Comparison of ENCODE assay signal across 9 cellular contexts in genomic region chr2:21307037-21307436, GRCh38.
"Had no signal": no experiment of that assay in that cellular context is flagged by ENCODE, and none has a peak within 500 bp of the region (broad histone marks: within the 10 kb centered on the region; RNA-seq: fewer than 3 reads in every experiment).

No MANE protein-coding gene starts in this region.

- ATAC-seq: GM23338, HCT116 had no signal

- H3K27ac Mint-ChIP-seq: GM23338, H9, HFFc6 had no signal

- H3K9me3 Mint-ChIP-seq: GM23338, H9 had no signal

- H3K4me3 Mint-ChIP-seq: GM23338, H9, HFFc6 had no signal

- H3K27ac ChIP-seq: GM23248 had no signal

- H3K4me1 Mint-ChIP-seq: GM23338, H9 had no signal

- H3K36me3 ChIP-seq: HAP-1 had no signal

- H3K4me1 ChIP-seq: HAP-1 had no signal

- H3K4me3 ChIP-seq: GM23248, GM23338, HAP-1 had no signal

- H3K9me3 ChIP-seq: HAP-1 had no signal

- DNase-seq: GM23248, GOT3, H7, H9, HCEC 1CT, HFFc6 had no signal
